9 cellular contexts compared by ENCODE assay signal in the genomic region with DNA sequence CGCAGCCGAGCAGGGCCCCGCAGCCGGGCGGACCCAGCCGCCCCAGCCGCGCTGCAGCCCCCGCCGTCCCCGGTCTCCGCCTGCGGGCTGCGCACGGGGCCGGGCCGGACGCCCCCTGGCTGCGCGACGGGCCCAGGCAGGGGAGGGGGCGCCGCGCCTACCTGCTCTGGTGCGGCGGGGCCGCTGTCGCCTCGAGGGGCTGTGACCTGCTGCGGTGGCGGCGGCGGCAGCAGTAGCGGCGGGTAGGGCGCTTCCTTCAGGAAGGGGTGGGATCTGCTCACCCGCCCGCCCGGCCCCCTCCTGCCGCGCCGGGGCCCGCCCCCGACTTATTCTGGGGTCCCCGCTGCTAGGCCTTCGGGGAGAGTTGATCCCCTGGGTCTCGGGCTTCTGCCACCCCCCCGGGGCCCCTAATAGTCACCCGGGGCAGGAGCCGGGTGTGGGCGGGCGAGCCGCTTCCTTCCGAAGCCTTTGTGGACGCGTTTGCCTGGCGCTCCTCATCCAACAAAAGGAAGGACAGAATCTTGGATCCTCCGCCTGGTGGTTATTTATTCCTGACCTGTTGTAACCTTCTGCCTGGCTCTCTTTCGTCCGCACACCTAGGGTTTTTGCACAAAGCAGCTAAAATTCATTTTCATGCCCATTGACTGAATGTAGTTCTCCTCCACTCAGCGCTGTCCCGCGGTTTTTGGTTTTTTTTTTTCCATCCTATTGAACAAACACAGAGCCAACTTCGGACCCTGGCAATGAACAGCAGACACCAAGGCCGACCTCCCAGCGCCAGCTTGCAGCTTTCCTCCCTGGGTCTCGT. TPM values are rescaled to one million over a fixed set of nuclear protein-coding genes. Genes with fewer than 3 reads are reported as not detected.
DNase-seq lines count a peak whose midpoint lies in the region; ATAC-seq and TF ChIP-seq lines count a peak whose summit lies in the region.
"Had no signal": no experiment of that assay in that cellular context is flagged by ENCODE, and none has a peak within 500 bp of the region (broad histone marks: within the 10 kb centered on the region; RNA-seq: fewer than 3 reads in every experiment).

A gene (minus strand): TSS at position 244 of the 808 bp plus-strand sequence. CDS start 57,331 bp downstream, outside the sequence.

- no peaks in the 10 kb centered on the region for H3K27me3 ChIP-seq in left ventricle myocardium inferior (ENCODE audit: low read depth)

- intact Hi-C loops in activated T-helper 2 cell treated with anti-CD3 and anti-CD28 coated beads, Interferon-gamma antibody, Interleukin-2, Interleukin-4, amounts not matched to agents 10 μg/mL and 5 μg/mL and 100 μg/mL, durations not matched to agents 14 hours and 24 hours and 36 hours (cut with micrococcal nuclease): no loop called here
- intact Hi-C loops in left ventricle myocardium inferior (cut with micrococcal nuclease): no loop called here

- H3K4me3 ChIP-seq in left ventricle myocardium inferior: peak within 1 kb of the TSS; percentile 83

- peaks cover 32% of the 10 kb centered on the region for H3K4me1 ChIP-seq in left ventricle myocardium inferior

- H3K9me3 ChIP-seq in left ventricle myocardium inferior (replicated peaks): no peaks in the 10 kb centered on the region

- H3K27ac Mint-ChIP-seq in activated T-helper 2 cell treated with anti-CD3 and anti-CD28 coated beads, Interferon-gamma antibody, Interleukin-2, Interleukin-4, amounts not matched to agents 10 μg/mL and 5 μg/mL and 100 μg/mL, durations not matched to agents 14 hours and 24 hours and 36 hours: no peak within 1 kb of the TSS
- peak within 1 kb of the TSS; percentile 92 for H3K27ac Mint-ChIP-seq in progenitor cell of endocrine pancreas

- peaks cover 52% of the 10 kb centered on the region for H3K27me3 Mint-ChIP-seq in activated T-helper 2 cell treated with anti-CD3 and anti-CD28 coated beads, Interferon-gamma antibody, Interleukin-2, Interleukin-4, amounts not matched to agents 10 μg/mL and 5 μg/mL and 100 μg/mL, durations not matched to agents 14 hours and 24 hours and 36 hours (ENCODE audit: low read depth)
- H3K27me3 Mint-ChIP-seq in progenitor cell of endocrine pancreas: peaks cover 11% of the 10 kb centered on the region

- peak; percentile 85 for DNase-seq in D341Med (ENCODE audit: low spot score)
- peak; percentile 53 for DNase-seq in HuH-7 (ENCODE audit: low spot score)
- no peak for DNase-seq in activated T-helper 2 cell treated with anti-CD3 and anti-CD28 coated beads, Interferon-gamma antibody, Interleukin-2, Interleukin-4, amounts not matched to agents 10 μg/mL and 5 μg/mL and 100 μg/mL, durations not matched to agents 14 hours and 24 hours and 36 hours (ENCODE audit: low spot score)
- DNase-seq in left ventricle myocardium inferior: peak; percentile 43
- peak; percentile 62 for DNase-seq in progenitor cell of endocrine pancreas (ENCODE audit: low spot score, unreplicated experiment)
- no peak for DNase-seq in GM19238 (ENCODE audit: insufficient read length, low spot score)
- no peak for DNase-seq in KG1 (lab: John Stamatoyannopoulos, UW)

- H3K27ac ChIP-seq in left ventricle myocardium inferior (replicated peaks): peak within 1 kb of the TSS; percentile 82

- H3K4me3 Mint-ChIP-seq in activated T-helper 2 cell treated with anti-CD3 and anti-CD28 coated beads, Interferon-gamma antibody, Interleukin-2, Interleukin-4, amounts not matched to agents 10 μg/mL and 5 μg/mL and 100 μg/mL, durations not matched to agents 14 hours and 24 hours and 36 hours (ENCODE audit: low read depth): peak within 1 kb of the TSS; percentile 40
- peak within 1 kb of the TSS; percentile 87 for H3K4me3 Mint-ChIP-seq in progenitor cell of endocrine pancreas (ENCODE audit: low read depth)

- no peaks in the 10 kb centered on the region for H3K36me3 Mint-ChIP-seq in activated T-helper 2 cell treated with anti-CD3 and anti-CD28 coated beads, Interferon-gamma antibody, Interleukin-2, Interleukin-4, amounts not matched to agents 10 μg/mL and 5 μg/mL and 100 μg/mL, durations not matched to agents 14 hours and 24 hours and 36 hours (ENCODE audit: low read depth)
- no peaks in the 10 kb centered on the region for H3K36me3 Mint-ChIP-seq in progenitor cell of endocrine pancreas (ENCODE audit: insufficient read depth)

- H3K9me3 Mint-ChIP-seq in activated T-helper 2 cell treated with anti-CD3 and anti-CD28 coated beads, Interferon-gamma antibody, Interleukin-2, Interleukin-4, amounts not matched to agents 10 μg/mL and 5 μg/mL and 100 μg/mL, durations not matched to agents 14 hours and 24 hours and 36 hours: no peaks in the 10 kb centered on the region
- no peaks in the 10 kb centered on the region for H3K9me3 Mint-ChIP-seq in progenitor cell of endocrine pancreas (ENCODE audit: low read depth)

- H3K4me1 Mint-ChIP-seq in activated T-helper 2 cell treated with anti-CD3 and anti-CD28 coated beads, Interferon-gamma antibody, Interleukin-2, Interleukin-4, amounts not matched to agents 10 μg/mL and 5 μg/mL and 100 μg/mL, durations not matched to agents 14 hours and 24 hours and 36 hours (ENCODE audit: low read depth): peaks cover 10% of the 10 kb centered on the region
- H3K4me1 Mint-ChIP-seq in progenitor cell of endocrine pancreas (ENCODE audit: low read depth): peaks cover 21% of the 10 kb centered on the region

- ATAC-seq in GM21529 (IDR thresholded peaks at IDR 0.05; ENCODE audit: unreplicated experiment): no peak

- TF ChIP-seq CTCF in left ventricle myocardium inferior (IDR thresholded peaks at IDR 0.05; ENCODE audit: borderline replicate concordance): peak; percentile 48
- peak; percentile 46 for TF ChIP-seq CTCF in progenitor cell of endocrine pancreas (IDR thresholded peaks at IDR 0.05; ENCODE audit: unreplicated experiment)

- H3K36me3 ChIP-seq in left ventricle myocardium inferior: no peaks in the 10 kb centered on the region

RNA-seq across cellular contexts. Expression of the gene that starts here (rescaled TPM):
- total RNA-seq in activated T-helper 2 cell treated with anti-CD3 and anti-CD28 coated beads, Interferon-gamma antibody, Interleukin-2, Interleukin-4, amounts not matched to agents 10 μg/mL and 5 μg/mL and 100 μg/mL, durations not matched to agents 14 hours and 24 hours and 36 hours: not detected in 2 replicates
- total RNA-seq in left ventricle myocardium inferior (13.6 TPM), progenitor cell of endocrine pancreas (7.3 and 8.6 TPM in 2 replicates)
- total RNA-seq: T-helper 2 cell treated with Interferon-gamma antibody and Interleukin-4, amounts not matched to agents 100 ng/mL and 5 ng/mL, for 36 hours had no signal

Comparison
In these comparisons a context has a peak if more than half of its experiments do, and no peak if none do; other contexts are left out.
1. DNase-seq: peak in D341Med (single experiment), HuH-7 (single experiment), left ventricle myocardium inferior (single experiment) and progenitor cell of endocrine pancreas (single experiment); none in activated T-helper 2 cell treated with anti-CD3 and anti-CD28 coated beads, Interferon-gamma antibody, Interleukin-2, Interleukin-4, amounts not matched to agents 10 μg/mL and 5 μg/mL and 100 μg/mL, durations not matched to agents 14 hours and 24 hours and 36 hours (single experiment), GM19238 (single experiment) and KG1 (single experiment).